22 cellular contexts compared by ENCODE assay signal in genomic region chr3:186211101-186211500, GRCh38.
DNase-seq lines count a peak whose midpoint lies in the region; ATAC-seq and TF ChIP-seq lines count a peak whose summit lies in the region.
"Had no signal": no experiment of that assay in that cellular context is flagged by ENCODE, and none has a peak within 500 bp of the region (broad histone marks: within the 10 kb centered on the region; RNA-seq: fewer than 3 reads in every experiment).

No MANE protein-coding gene starts in this region.

- intact Hi-C loops in left ventricle myocardium inferior (cut with micrococcal nuclease): no loop called here
- intact Hi-C loops in left ventricle myocardium superior (cut with micrococcal nuclease): no loop called here

- no peaks in the 10 kb centered on the region for H3K9me3 Mint-ChIP-seq in mesothelial cell of epicardium
- H3K9me3 Mint-ChIP-seq in type B pancreatic cell: peaks cover 4% of the 10 kb centered on the region
- no peaks in the 10 kb centered on the region for H3K9me3 Mint-ChIP-seq in stimulated activated naive B cell treated with anti-CD40 and anti-IgM and Interleukin-4, amounts not matched to agents 10 μg/mL and 1 μg/mL and 100 μg/mL, for 72 hours
- H3K9me3 Mint-ChIP-seq: activated CD4-positive, alpha-beta memory T cell treated with anti-CD3 and anti-CD28 coated beads, Interleukin-2, amount 10 ng/mL, durations not matched to agents 7 days and 5 days; activated naive CD8-positive, alpha-beta T cell treated with anti-CD3 and anti-CD28 coated beads for 36 hours; activated T-helper 2 cell treated with anti-CD3 and anti-CD28 coated beads, Interferon-gamma antibody, Interleukin-2, Interleukin-4, amounts not matched to agents 10 μg/mL and 5 μg/mL and 100 μg/mL, durations not matched to agents 14 hours and 24 hours and 36 hours; HFFc6 had no signal

- H3K27ac ChIP-seq in left ventricle myocardium inferior (replicated peaks): peak overlapping the region; percentile 83
- H3K27ac ChIP-seq: GM23248 had no signal

- H3K4me3 Mint-ChIP-seq in mesothelial cell of epicardium (no peak overlapping the region), type B pancreatic cell (peak overlapping the region; percentile 54)
- no peak overlapping the region for H3K4me3 Mint-ChIP-seq in stimulated activated naive B cell treated with anti-CD40 and anti-IgM and Interleukin-4, amounts not matched to agents 10 μg/mL and 1 μg/mL and 100 μg/mL, for 72 hours
- H3K4me3 Mint-ChIP-seq: activated CD4-positive, alpha-beta memory T cell treated with anti-CD3 and anti-CD28 coated beads, Interleukin-2, amount 10 ng/mL, durations not matched to agents 7 days and 5 days; activated naive CD8-positive, alpha-beta T cell treated with anti-CD3 and anti-CD28 coated beads for 36 hours; HFFc6 had no signal

- H3K4me1 Mint-ChIP-seq in mesothelial cell of epicardium (peaks cover 37% of the 10 kb centered on the region), type B pancreatic cell (ENCODE audit: unreplicated experiment) (peaks cover 21% of the 10 kb centered on the region)
- peaks cover 24 to 34% of the 10 kb centered on the region in 2 donors for H3K4me1 Mint-ChIP-seq in stimulated activated naive B cell treated with anti-CD40 and anti-IgM and Interleukin-4, amounts not matched to agents 10 μg/mL and 1 μg/mL and 100 μg/mL, for 72 hours
- H3K4me1 Mint-ChIP-seq: activated CD4-positive, alpha-beta memory T cell treated with anti-CD3 and anti-CD28 coated beads, Interleukin-2, amount 10 ng/mL, durations not matched to agents 7 days and 5 days had no signal

- H3K27ac Mint-ChIP-seq in mesothelial cell of epicardium: peak overlapping the region; percentile 82
- H3K27ac Mint-ChIP-seq in type B pancreatic cell: peak overlapping the region; percentile 64
- H3K27ac Mint-ChIP-seq in stimulated activated naive B cell treated with anti-CD40 and anti-IgM and Interleukin-4, amounts not matched to agents 10 μg/mL and 1 μg/mL and 100 μg/mL, for 72 hours: no peak overlapping the region
- H3K27ac Mint-ChIP-seq: activated CD4-positive, alpha-beta memory T cell treated with anti-CD3 and anti-CD28 coated beads, Interleukin-2, amount 10 ng/mL, durations not matched to agents 7 days and 5 days; activated naive CD8-positive, alpha-beta T cell treated with anti-CD3 and anti-CD28 coated beads for 36 hours; activated T-helper 2 cell treated with anti-CD3 and anti-CD28 coated beads, Interferon-gamma antibody, Interleukin-2, Interleukin-4, amounts not matched to agents 10 μg/mL and 5 μg/mL and 100 μg/mL, durations not matched to agents 14 hours and 24 hours and 36 hours had no signal

- no peak for ATAC-seq in left ventricle myocardium superior
- ATAC-seq in HG03175 (IDR thresholded peaks at IDR 0.05; ENCODE audit: unreplicated experiment): no peak
- ATAC-seq in stimulated activated naive B cell treated with anti-CD40 and anti-IgM and Interleukin-4, amounts not matched to agents 10 μg/mL and 1 μg/mL and 100 μg/mL, for 72 hours (replicated peaks): no peak

- TF ChIP-seq CTCF in left ventricle myocardium inferior (IDR thresholded peaks at IDR 0.05; ENCODE audit: borderline replicate concordance) (no peak), epithelial cell of esophagus (IDR thresholded peaks at IDR 0.05; ENCODE audit: insufficient read depth, low read depth, low read length, missing control alignments) (no peak), mesothelial cell of epicardium (IDR thresholded peaks at IDR 0.05; ENCODE audit: unreplicated experiment) (no peak), type B pancreatic cell (conservative IDR thresholded peaks at IDR 0.05) (no peak)

- no peak for DNase-seq in left ventricle myocardium inferior
- DNase-seq in left ventricle myocardium superior: no peak
- peak; percentile 35 for DNase-seq in epithelial cell of esophagus (ENCODE audit: low read depth)
- DNase-seq in mesothelial cell of epicardium (ENCODE audit: low spot score in 2 of 2, unreplicated experiment in 2 of 2): no peak
- DNase-seq in type B pancreatic cell (ENCODE audit: extremely low spot score, unreplicated experiment): no peak
- DNase-seq in stimulated activated naive B cell treated with anti-CD40 and anti-IgM and Interleukin-4, amounts not matched to agents 10 μg/mL and 1 μg/mL and 100 μg/mL, for 72 hours: no peak
- no peak for DNase-seq in pons (ENCODE audit: low spot score)
- DNase-seq: activated CD4-positive, alpha-beta memory T cell treated with anti-CD3 and anti-CD28 coated beads, Interleukin-2, amount 10 ng/mL, durations not matched to agents 7 days and 5 days; cerebellar nuclear complex; effector CD8-positive, alpha-beta T cell; KG1; NCI-H1436 treated with DMSO at 0.1 percent for 48 hours; NCI-H2107; Peyer's patch; stimulated activated CD4-positive, alpha-beta T cell treated with anti-CD3 and anti-CD28 coated beads, Interleukin-4, amount 100 ng/mL, for 4 hours; transverse colon had no signal

- H3K36me3 ChIP-seq in left ventricle myocardium inferior: no peaks in the 10 kb centered on the region
- H3K36me3 ChIP-seq: gastrocnemius medialis, Peyer's patch, transverse colon had no signal

- peaks cover 45% of the 10 kb centered on the region for H3K4me1 ChIP-seq in left ventricle myocardium inferior

- H3K36me3 Mint-ChIP-seq in mesothelial cell of epicardium: no peaks in the 10 kb centered on the region
- H3K36me3 Mint-ChIP-seq in type B pancreatic cell: no peaks in the 10 kb centered on the region
- H3K36me3 Mint-ChIP-seq in stimulated activated naive B cell treated with anti-CD40 and anti-IgM and Interleukin-4, amounts not matched to agents 10 μg/mL and 1 μg/mL and 100 μg/mL, for 72 hours: peaks cover 0 to 3% of the 10 kb centered on the region in 2 donors
- H3K36me3 Mint-ChIP-seq: activated naive CD8-positive, alpha-beta T cell treated with anti-CD3 and anti-CD28 coated beads for 36 hours had no signal

- H3K9me3 ChIP-seq in left ventricle myocardium inferior (replicated peaks): no peaks in the 10 kb centered on the region
- H3K9me3 ChIP-seq: gastrocnemius medialis, Peyer's patch, transverse colon had no signal

- H3K4me3 ChIP-seq in left ventricle myocardium inferior (no peak overlapping the region), epithelial cell of esophagus (ENCODE audit: low read length) (no peak overlapping the region)
- H3K4me3 ChIP-seq: gastrocnemius medialis, Peyer's patch, transverse colon had no signal

- H3K27me3 ChIP-seq in left ventricle myocardium inferior (ENCODE audit: low read depth): no peaks in the 10 kb centered on the region
- H3K27me3 ChIP-seq: gastrocnemius medialis, Peyer's patch, transverse colon had no signal

- H3K27me3 Mint-ChIP-seq in mesothelial cell of epicardium (ENCODE audit: low read depth) (no peaks in the 10 kb centered on the region), type B pancreatic cell (no peaks in the 10 kb centered on the region)
- H3K27me3 Mint-ChIP-seq in stimulated activated naive B cell treated with anti-CD40 and anti-IgM and Interleukin-4, amounts not matched to agents 10 μg/mL and 1 μg/mL and 100 μg/mL, for 72 hours: peaks cover 23 to 37% of the 10 kb centered on the region in 2 donors
